ENCODE assay signal across 14 cellular contexts in the genomic region with DNA sequence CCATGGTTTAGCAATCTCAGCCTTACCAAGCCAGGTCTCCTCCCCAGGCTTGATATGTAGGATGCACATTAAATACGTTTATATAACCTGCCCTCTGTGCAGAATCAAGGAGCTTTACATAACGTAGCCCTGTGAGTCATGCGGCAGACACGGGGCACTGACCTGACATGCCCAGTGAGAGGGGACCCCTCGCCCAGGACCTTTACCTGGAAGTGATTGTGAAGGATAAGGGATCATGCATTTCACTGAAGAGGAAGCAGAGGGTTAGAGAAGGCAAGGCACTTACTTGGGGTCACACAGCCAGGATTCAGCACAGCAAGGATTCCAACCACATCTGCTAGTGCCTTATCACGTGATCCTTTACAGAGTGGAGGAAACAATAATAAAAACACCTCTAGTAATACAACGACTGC. TPM values are rescaled to one million over a fixed set of nuclear protein-coding genes. Genes with fewer than 3 reads are reported as not detected.
DNase-seq lines count a peak whose midpoint lies in the region; ATAC-seq, FAIRE-seq and TF ChIP-seq lines count a peak whose summit lies in the region.
"Had no signal": no experiment of that assay in that cellular context is flagged by ENCODE, and none has a peak within 500 bp of the region (broad histone marks: within the 10 kb centered on the region; RNA-seq: fewer than 3 reads in every experiment).

No MANE protein-coding gene starts in this region.

- H3K4me3 Mint-ChIP-seq in activated naive CD4-positive, alpha-beta T cell treated with anti-CD3 and anti-CD28 coated beads, Interleukin-2, amount 50 U/mL, for 24 hours, result peak overlapping the region; percentile 56
- H3K4me3 Mint-ChIP-seq in immature natural killer cell (peak overlapping the region; percentile 93 to 98 (median 96)), type B pancreatic cell (peak overlapping the region; percentile 78)

- no peak for DNase-seq in activated naive CD4-positive, alpha-beta T cell (lab: John Stamatoyannopoulos, UW)
- no peak for DNase-seq in activated naive CD4-positive, alpha-beta T cell treated with anti-CD3 and anti-CD28 coated beads, Interleukin-2, amount 50 U/mL, for 72 hours (ENCODE audit: low spot score in 2 of 2)
- DNase-seq in immature natural killer cell (peak; percentile 38 to 48 (median 40)), type B pancreatic cell (ENCODE audit: extremely low spot score, unreplicated experiment) (no peak), EL (no peak), pancreas (no peak), GM19238 (ENCODE audit: insufficient read length, low spot score) (no peak)
- DNase-seq: body of pancreas, hypothalamus, KBM-7, occipital lobe had no signal

- no peaks in the 10 kb centered on the region for H3K9me3 ChIP-seq in pancreas
- H3K9me3 ChIP-seq: body of pancreas had no signal

- peaks cover 5 to 14% (median 10%) of the 10 kb centered on the region in 3 donors for H3K4me1 ChIP-seq in pancreas

- peaks cover 58% of the 10 kb centered on the region for H3K4me1 Mint-ChIP-seq in activated naive CD4-positive, alpha-beta T cell treated with anti-CD3 and anti-CD28 coated beads, Interleukin-2, amount 50 U/mL, for 24 hours
- H3K4me1 Mint-ChIP-seq in immature natural killer cell (peaks cover 73 to 80% of the 10 kb centered on the region in 2 donors), type B pancreatic cell (ENCODE audit: unreplicated experiment) (peaks cover 43% of the 10 kb centered on the region)

- no peak for TF ChIP-seq CTCF in type B pancreatic cell (conservative IDR thresholded peaks at IDR 0.05)
- TF ChIP-seq CTCF in pancreas (IDR thresholded peaks at IDR 0.05), result no peak

- ATAC-seq in activated naive CD4-positive, alpha-beta T cell treated with anti-CD3 and anti-CD28 coated beads, Interleukin-2, amount 50 U/mL, for 72 hours, result no peak
- no peak for ATAC-seq in pancreas
- ATAC-seq: body of pancreas had no signal

- intact Hi-C loops in pancreas (cut with DNase I), result no loop called here

- H3K36me3 ChIP-seq in pancreas, result no peaks in the 10 kb centered on the region

- H3K27me3 Mint-ChIP-seq in activated naive CD4-positive, alpha-beta T cell treated with anti-CD3 and anti-CD28 coated beads, Interleukin-2, amount 50 U/mL, for 24 hours, result no peaks in the 10 kb centered on the region
- peaks cover 32 to 44% (median 34%) of the 10 kb centered on the region in 3 donors for H3K27me3 Mint-ChIP-seq in immature natural killer cell (ENCODE audit: low read depth in 3 of 3)
- H3K27me3 Mint-ChIP-seq in type B pancreatic cell, result peaks cover 4% of the 10 kb centered on the region

- no peaks in the 10 kb centered on the region for H3K9me3 Mint-ChIP-seq in activated naive CD4-positive, alpha-beta T cell treated with anti-CD3 and anti-CD28 coated beads, Interleukin-2, amount 50 U/mL, for 24 hours
- no peaks in the 10 kb centered on the region for H3K9me3 Mint-ChIP-seq in activated naive CD4-positive, alpha-beta T cell treated with anti-CD3 and anti-CD28 coated beads, Interleukin-2, amount 50 U/mL, for 72 hours
- peaks cover 0 to 2% (median 0%) of the 10 kb centered on the region in 6 donors for H3K9me3 Mint-ChIP-seq in immature natural killer cell
- H3K9me3 Mint-ChIP-seq in type B pancreatic cell, result no peaks in the 10 kb centered on the region

- H3K36me3 Mint-ChIP-seq in activated naive CD4-positive, alpha-beta T cell treated with anti-CD3 and anti-CD28 coated beads, Interleukin-2, amount 50 U/mL, for 24 hours, result peaks cover 1% of the 10 kb centered on the region
- peaks cover 0 to 5% of the 10 kb centered on the region in 2 donors for H3K36me3 Mint-ChIP-seq in activated naive CD4-positive, alpha-beta T cell treated with anti-CD3 and anti-CD28 coated beads, Interleukin-2, amount 50 U/mL, for 72 hours
- H3K36me3 Mint-ChIP-seq in immature natural killer cell (peaks cover 4 to 10% (median 7%) of the 10 kb centered on the region in 3 donors), type B pancreatic cell (no peaks in the 10 kb centered on the region)

- no peaks in the 10 kb centered on the region for H3K27me3 ChIP-seq in pancreas
- H3K27me3 ChIP-seq: body of pancreas had no signal

- H3K4me3 ChIP-seq in pancreas, result no peak overlapping the region
- H3K4me3 ChIP-seq: body of pancreas had no signal

- H3K27ac ChIP-seq in pancreas, result no peak overlapping the region

- no peak for FAIRE-seq in pancreas (lab: Jason Lieb, UNC)
- FAIRE-seq: D721Med, TTC549 had no signal

- 69 to 77% methylated on average over 7 of the region's 7 CpGs for WGBS in pancreas, 2 donors

- H3K27ac Mint-ChIP-seq in activated naive CD4-positive, alpha-beta T cell treated with anti-CD3 and anti-CD28 coated beads, Interleukin-2, amount 50 U/mL, for 24 hours, result peak overlapping the region; percentile 88
- peak overlapping the region; percentile 67 to 94 for H3K27ac Mint-ChIP-seq in activated naive CD4-positive, alpha-beta T cell treated with anti-CD3 and anti-CD28 coated beads, Interleukin-2, amount 50 U/mL, for 72 hours
- H3K27ac Mint-ChIP-seq in immature natural killer cell, result peak overlapping the region; percentile 99 to 100 (median 100)
- H3K27ac Mint-ChIP-seq in type B pancreatic cell, result peak overlapping the region; percentile 87

RNA-seq across cellular contexts. Expression of a gene that starts 18.9 kb away (rescaled TPM):
- total RNA-seq in activated naive CD4-positive, alpha-beta T cell treated with anti-CD3 and anti-CD28 coated beads, Interleukin-2, amount 50 U/mL, for 72 hours, result 10 to 100 TPM; 19.9 to 37.6 TPM
- polyA plus RNA-seq in immature natural killer cell (10 to 100 TPM; 11.6 to 30.1 (median 11.6) TPM), pancreas (10 to 100 TPM; 12.9 to 21.6 TPM)
- total RNA-seq in type B pancreatic cell (ENCODE audit: low replicate concordance) (28.4 and 178 TPM in 2 replicates), pancreas (10 to 100 TPM in 1 of 6 donors, 1 to 10 TPM in 3, under 1 TPM in 2; 0.79 to 17.0 (median 5.7) TPM)

RNA-seq across cellular contexts. Expression of a gene that starts 25.2 kb away (rescaled TPM):
- 10 to 100 TPM in 1 of 2 donors, 1 to 10 TPM in 1; 9.7 to 60.7 TPM for total RNA-seq in activated naive CD4-positive, alpha-beta T cell treated with anti-CD3 and anti-CD28 coated beads, Interleukin-2, amount 50 U/mL, for 72 hours
- polyA plus RNA-seq in immature natural killer cell, result 10 to 100 TPM; 50.8 to 62.2 (median 54.5) TPM
- total RNA-seq in type B pancreatic cell (ENCODE audit: low replicate concordance), result 57.3 and 71.8 TPM in 2 replicates
- 10 to 100 TPM; 28.9 to 33.5 (median 32.9) TPM for total RNA-seq in pancreas
- 10 to 100 TPM; 35.3 to 42.3 TPM for polyA plus RNA-seq in pancreas

RNA-seq across cellular contexts. Expression of a gene that starts 42.4 kb away (rescaled TPM):
- 10 to 100 TPM in 1 of 2 donors, 1 to 10 TPM in 1; 6.8 to 14.1 TPM for total RNA-seq in activated naive CD4-positive, alpha-beta T cell treated with anti-CD3 and anti-CD28 coated beads, Interleukin-2, amount 50 U/mL, for 72 hours
- polyA plus RNA-seq in immature natural killer cell, result 1 to 10 TPM in 1 of 3 donors, under 1 TPM in 2; 0.43 to 2.3 (median 0.77) TPM
- 7.2 and 9.5 TPM in 2 replicates for total RNA-seq in type B pancreatic cell (ENCODE audit: low replicate concordance)
- total RNA-seq in pancreas, result 1 to 10 TPM in 5 of 6 donors, under 1 TPM in 1; 0.91 to 5.3 (median 2.9) TPM
- polyA plus RNA-seq in pancreas, result 1 to 10 TPM; 1.6 to 3.3 TPM

RNA-seq across cellular contexts. Expression of a gene that starts 44.0 kb away (rescaled TPM):
- 10 to 100 TPM; 10.9 to 52.2 TPM for total RNA-seq in activated naive CD4-positive, alpha-beta T cell treated with anti-CD3 and anti-CD28 coated beads, Interleukin-2, amount 50 U/mL, for 72 hours
- polyA plus RNA-seq in immature natural killer cell (under 1 TPM in 2 of 3 donors, not detected in 1; 0.08 to 0.84 TPM), pancreas (10 to 100 TPM; 50.5 to 54.4 TPM)
- total RNA-seq in type B pancreatic cell (ENCODE audit: low replicate concordance) (38.6 and 110 TPM in 2 replicates), pancreas (10 to 100 TPM; 22.8 to 42.7 (median 27.6) TPM)
- total RNA-seq: occipital lobe had no signal

RNA-seq across cellular contexts. Expression of a gene that starts 48.0 kb away (rescaled TPM):
- total RNA-seq in activated naive CD4-positive, alpha-beta T cell treated with anti-CD3 and anti-CD28 coated beads, Interleukin-2, amount 50 U/mL, for 72 hours, result 1 to 10 TPM; 3.2 to 5.1 TPM
- under 1 TPM in 2 of 3 donors, not detected in 1; 0.48 to 0.80 TPM for polyA plus RNA-seq in immature natural killer cell
- total RNA-seq in type B pancreatic cell (ENCODE audit: low replicate concordance), result 11.9 and 13.0 TPM in 2 replicates
- 1 to 10 TPM; 2.1 to 6.3 (median 3.2) TPM for total RNA-seq in pancreas
- polyA plus RNA-seq in pancreas, result 1 to 10 TPM; 4.4 to 9.5 TPM

Comparison
In these comparisons a context has a peak if more than half of its experiments do, and no peak if none do; other contexts are left out.
1. DNase-seq: peak in immature natural killer cell (3 of 3); none in activated naive CD4-positive, alpha-beta T cell (0 of 4), activated naive CD4-positive, alpha-beta T cell treated with anti-CD3 and anti-CD28 coated beads, Interleukin-2, amount 50 U/mL, for 72 hours (0 of 2), type B pancreatic cell (single experiment), EL (single experiment), pancreas (0 of 6) and GM19238 (single experiment).
2. Peak in every context shown above with its lines, with median percentiles within 50 percentile points of each other: H3K27ac Mint-ChIP-seq and H3K4me3 Mint-ChIP-seq.